22 cellular contexts compared by ENCODE assay signal in the genomic region with DNA sequence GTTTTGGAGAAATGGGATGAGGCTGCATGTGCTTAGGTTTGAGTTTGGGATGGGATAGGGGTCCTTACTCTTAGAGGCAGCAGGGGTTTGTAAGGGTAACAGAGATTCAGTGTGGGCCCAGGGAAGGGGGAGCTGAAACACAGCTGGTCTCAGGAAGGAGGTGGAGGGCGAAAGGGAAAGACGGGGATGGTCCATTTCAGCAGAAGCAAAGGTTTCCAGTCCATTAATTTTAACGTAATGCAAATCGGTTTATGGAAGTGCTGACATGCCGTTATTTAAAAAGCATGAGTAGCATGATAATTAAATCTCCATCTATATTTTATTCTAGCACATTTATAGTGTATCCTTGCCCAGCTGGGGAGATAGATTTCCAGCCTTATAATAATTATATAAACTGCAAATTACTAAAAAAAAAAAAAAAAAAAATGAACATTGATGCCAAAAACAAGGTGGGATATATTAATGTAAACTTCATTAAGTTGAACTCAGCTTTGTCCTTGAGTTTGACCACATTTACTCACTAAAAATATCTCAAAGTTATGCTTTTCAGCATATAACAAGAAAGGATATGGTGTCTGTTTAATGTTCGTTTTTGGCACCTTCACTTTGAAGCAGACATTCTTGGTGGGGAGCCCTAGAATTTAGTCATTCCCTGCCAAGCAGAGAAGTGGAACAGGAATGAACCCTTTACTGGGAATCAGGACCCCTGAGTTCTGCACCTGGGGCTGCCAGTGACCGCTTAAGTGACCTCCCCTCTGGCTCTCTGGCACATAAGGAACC.
DNase-seq lines count a peak whose midpoint lies in the region; ATAC-seq and TF ChIP-seq lines count a peak whose summit lies in the region.
"Had no signal": no experiment of that assay in that cellular context is flagged by ENCODE, and none has a peak within 500 bp of the region (broad histone marks: within the 10 kb centered on the region; RNA-seq: fewer than 3 reads in every experiment).

No MANE protein-coding gene starts in this region.

- intact Hi-C loops in IMR-90 (cut with micrococcal nuclease) (no loop called here), left lung (cut with DNase I) (no loop called here)

- H3K4me1 ChIP-seq in GM23338 (ENCODE audit: insufficient read depth) (peaks cover 6% of the 10 kb centered on the region; the same call in 1 of the 2 replicates), IMR-90 (ENCODE audit: control insufficient read depth, insufficient read depth, low read length) (peaks cover 6% of the 10 kb centered on the region; the same call in 1 of the 2 replicates), left lung (no peaks in the 10 kb centered on the region)
- H3K4me1 ChIP-seq: BLaER1 treated with 17β-estradiol and CSF1 and Interleukin-3, amounts not matched to agents 10 nM and 100 nM; SJCRH30 had no signal

- WGBS in IMR-90 (ENCODE audit: extremely low coverage in 2 of 2, insufficient read length in 1 of 2), 2 experiments = 100% methylated on average over 2 of the region's 7 CpGs; no CpG with 5 or more reads in 1 of the 2 experiments

- H3K4me3 ChIP-seq in GM23338 = no peak overlapping the region
- H3K4me3 ChIP-seq in IMR-90 (ENCODE audit: insufficient read depth, low read depth, low read length) = no peak overlapping the region
- H3K4me3 ChIP-seq in brain microvascular endothelial cell (ENCODE audit: low read depth, low read length) = no peak overlapping the region
- H3K4me3 ChIP-seq in left lung = no peak overlapping the region
- H3K4me3 ChIP-seq: BLaER1 treated with 17β-estradiol and CSF1 and Interleukin-3, amounts not matched to agents 10 nM and 100 nM; GM12878; SJCRH30 had no signal

- H2AFZ ChIP-seq in GM23338 (no peak overlapping the region), IMR-90 (replicated peaks; ENCODE audit: low read length, poor library complexity) (no peak overlapping the region)

- dilution Hi-C loops in IMR-90 (cut with HindIII; ENCODE audit: low sequenced_read_pairs, unreplicated experiment) = no loop called here

- no peak overlapping the region for H2AK9ac ChIP-seq in IMR-90 (replicated peaks; ENCODE audit: low read depth, low read length, poor library complexity)

- H4K8ac ChIP-seq in IMR-90 (ENCODE audit: low read depth in 2 of 2, low read length in 2 of 2) = no peak overlapping the region

- peak overlapping the region; percentile 31; the same call in 1 of the 2 replicates for H3K4me2 ChIP-seq in GM23338
- H3K4me2 ChIP-seq in IMR-90 (ENCODE audit: low read depth, low read length) = no peak overlapping the region
- H3K4me2 ChIP-seq: BLaER1 treated with 17β-estradiol and CSF1 and Interleukin-3, amounts not matched to agents 10 nM and 100 nM had no signal

- H3K4ac ChIP-seq in IMR-90 (ENCODE audit: low read depth, low read length) = no peak overlapping the region; the same call in 1 of the 2 replicates

- peaks cover 3% of the 10 kb centered on the region for H3K27me3 Mint-ChIP-seq in GM23338 (ENCODE audit: insufficient read depth, low read depth, poor library complexity)
- H3K27me3 Mint-ChIP-seq in WTC11 (ENCODE audit: low read depth) = no peaks in the 10 kb centered on the region
- H3K27me3 Mint-ChIP-seq in nephron progenitor cell (ENCODE audit: low read depth, poor library complexity) = peaks cover 9% of the 10 kb centered on the region

- no peak for DNase-seq in GM23338 (ENCODE audit: low spot score)
- no peak for DNase-seq in IMR-90
- DNase-seq in WTC11 (ENCODE audit: low spot score) = no peak
- DNase-seq in nephron progenitor cell = no peak
- no peak for DNase-seq in brain microvascular endothelial cell
- DNase-seq in left lung = no peak
- no peak for DNase-seq in islet precursor cell
- DNase-seq: ACHN; CD8-positive, alpha-beta T cell; DND-41; Kasumi-1; NCI-H1436; NCI-H187 treated with DMSO at 0.1 percent for 48 hours; NCI-H2227 treated with DMSO at 0.1 percent for 48 hours; NCI-H510A; NCI-H82; OCI-M1; SJCRH30; T-cell had no signal

- no peak overlapping the region for H3K9ac ChIP-seq in IMR-90 (ENCODE audit: low read depth, low read length)
- H3K9ac ChIP-seq: BLaER1 treated with 17β-estradiol and CSF1 and Interleukin-3, amounts not matched to agents 10 nM and 100 nM had no signal

- H2BK120ac ChIP-seq in IMR-90 (ENCODE audit: low read depth, low read length) = no peak overlapping the region

- peaks cover 9% of the 10 kb centered on the region; the same call in 1 of the 2 replicates for H3K9me1 ChIP-seq in IMR-90 (ENCODE audit: insufficient read depth, low read length)

- no peaks in the 10 kb centered on the region for H3F3A ChIP-seq in GM23338 (replicated peaks; ENCODE audit: low read depth)

- H2BK20ac ChIP-seq in IMR-90 (ENCODE audit: low read depth, low read length) = no peak overlapping the region

- in situ Hi-C loops in IMR-90 (cut with MboI; ENCODE audit: low sequenced_read_pairs) = no loop called here
- in situ Hi-C loops in brain microvascular endothelial cell (cut with HindIII; ENCODE audit: low pct_ligation_motif_present, low sequenced_read_pairs) = no loop called here

- no peaks in the 10 kb centered on the region for H3K36me3 ChIP-seq in GM23338 (ENCODE audit: insufficient read depth)
- H3K36me3 ChIP-seq in IMR-90 (ENCODE audit: control insufficient read depth, insufficient read depth, low read length) = peaks cover 20% of the 10 kb centered on the region
- H3K36me3 ChIP-seq in brain microvascular endothelial cell (replicated peaks) = peaks cover 5% of the 10 kb centered on the region
- no peaks in the 10 kb centered on the region for H3K36me3 ChIP-seq in left lung
- H3K36me3 ChIP-seq: BLaER1 treated with 17β-estradiol and CSF1 and Interleukin-3, amounts not matched to agents 10 nM and 100 nM; SJCRH30 had no signal

- H3K4me3 Mint-ChIP-seq in GM23338 = no peak overlapping the region
- H3K4me3 Mint-ChIP-seq in WTC11 = no peak overlapping the region
- H3K4me3 Mint-ChIP-seq in nephron progenitor cell = no peak overlapping the region
- H3K4me3 Mint-ChIP-seq: CD8-positive, alpha-beta T cell; T-cell had no signal

- no peaks in the 10 kb centered on the region for H3K79me2 ChIP-seq in GM23338 (replicated peaks; ENCODE audit: insufficient read depth)

- H3K4me1 Mint-ChIP-seq in GM23338 = peaks cover 22% of the 10 kb centered on the region
- peaks cover 22% of the 10 kb centered on the region for H3K4me1 Mint-ChIP-seq in WTC11
- peaks cover 27% of the 10 kb centered on the region for H3K4me1 Mint-ChIP-seq in nephron progenitor cell

- no peak; the same call in 2 of the 3 replicates for ATAC-seq in GM23338
- ATAC-seq in IMR-90 (ENCODE audit: low read depth) = no peak
- ATAC-seq in WTC11 = peak; percentile 18
- no peak for ATAC-seq in left lung
- ATAC-seq: CD8-positive, alpha-beta T cell; GM12878; HCT116; T-cell had no signal

- no peaks in the 10 kb centered on the region for H3K9me3 ChIP-seq in IMR-90 (ENCODE audit: control insufficient read depth, insufficient read depth, low read length)
- no peaks in the 10 kb centered on the region for H3K9me3 ChIP-seq in left lung
- H3K9me3 ChIP-seq: BLaER1 treated with 17β-estradiol and CSF1 and Interleukin-3, amounts not matched to agents 10 nM and 100 nM; SJCRH30 had no signal

- H3K27ac ChIP-seq in GM23338 (ENCODE audit: low read depth) (no peak overlapping the region), IMR-90 (ENCODE audit: insufficient read depth, low read length) (no peak overlapping the region), brain microvascular endothelial cell (no peak overlapping the region), left lung (no peak overlapping the region)
- H3K27ac ChIP-seq: BLaER1 treated with 17β-estradiol and CSF1 and Interleukin-3, amounts not matched to agents 10 nM and 100 nM; SJCRH30 had no signal

- no peak overlapping the region for H4K5ac ChIP-seq in IMR-90 (ENCODE audit: low read depth, low read length)

- peaks cover 10% of the 10 kb centered on the region; the same call in 1 of the 2 replicates for H3K9me2 ChIP-seq in GM23338 (ENCODE audit: insufficient read depth)

- no peak overlapping the region for H3K18ac ChIP-seq in IMR-90 (ENCODE audit: low read depth, low read length)

- no peak overlapping the region for H3K56ac ChIP-seq in IMR-90 (ENCODE audit: extremely low read depth, insufficient read depth, low read length)

- H3K14ac ChIP-seq in IMR-90 (replicated peaks; ENCODE audit: low read depth, low read length) = no peak overlapping the region

- H3K36me3 Mint-ChIP-seq in GM23338 (ENCODE audit: low read depth) (no peaks in the 10 kb centered on the region), WTC11 (no peaks in the 10 kb centered on the region), nephron progenitor cell (ENCODE audit: low read depth) (no peaks in the 10 kb centered on the region)
- H3K36me3 Mint-ChIP-seq: CD8-positive, alpha-beta T cell; T-cell had no signal

- H4K20me1 ChIP-seq in GM23338 (replicated peaks; ENCODE audit: insufficient read depth) (no peaks in the 10 kb centered on the region), IMR-90 (ENCODE audit: insufficient read depth, low read length) (no peaks in the 10 kb centered on the region)
- H4K20me1 ChIP-seq: BLaER1 treated with 17β-estradiol and CSF1 and Interleukin-3, amounts not matched to agents 10 nM and 100 nM had no signal

- POLR2A ChIA-PET in IMR-90 (lab: Charles Lee; ENCODE audit: unreplicated experiment) (no interaction called here), WTC11 (lab: Charles Lee) (no interaction called here)

- H3K9me3 Mint-ChIP-seq in GM23338 = no peaks in the 10 kb centered on the region; the same call in 2 of the 3 replicates
- no peaks in the 10 kb centered on the region for H3K9me3 Mint-ChIP-seq in WTC11
- H3K9me3 Mint-ChIP-seq in nephron progenitor cell = no peaks in the 10 kb centered on the region
- H3K9me3 Mint-ChIP-seq: CD8-positive, alpha-beta T cell; T-cell had no signal

- no peak overlapping the region for H3K23ac ChIP-seq in IMR-90 (ENCODE audit: low read depth, low read length)

- H3K27me3 ChIP-seq in GM23338 (ENCODE audit: insufficient read depth) (no peaks in the 10 kb centered on the region), IMR-90 (ENCODE audit: control insufficient read depth, insufficient read depth, low read length) (no peaks in the 10 kb centered on the region), brain microvascular endothelial cell (replicated peaks) (no peaks in the 10 kb centered on the region), left lung (no peaks in the 10 kb centered on the region)
- H3K27me3 ChIP-seq: BLaER1 treated with 17β-estradiol and CSF1 and Interleukin-3, amounts not matched to agents 10 nM and 100 nM; SJCRH30 had no signal

- TF ChIP-seq CTCF in GM23338 (conservative IDR thresholded peaks at IDR 0.05; ENCODE audit: low read depth in 2 of 2) (no peak), IMR-90 (conservative IDR thresholded peaks at IDR 0.05; ENCODE audit: low read depth, low read length) (no peak), WTC11 (IDR thresholded peaks at IDR 0.05) (no peak), nephron progenitor cell (IDR thresholded peaks at IDR 0.05) (no peak), brain microvascular endothelial cell (IDR thresholded peaks at IDR 0.05; ENCODE audit: low read depth, low read length, missing control alignments) (no peak), left lung (IDR thresholded peaks at IDR 0.05) (no peak)

- CTCF ChIA-PET in IMR-90 (lab: Yijun Ruan, JAX) = interaction anchor here (0.6 to 1.0 kb wide), 2 partner anchors 11 to 15 kb away, joined by 3 read pairs; no protein-coding TSS in a partner anchor
- CTCF ChIA-PET in WTC11 (lab: Charles Lee) = no interaction called here

- H2BK15ac ChIP-seq in IMR-90 (ENCODE audit: low read depth, low read length) = no peak overlapping the region

- TF ChIP-seq RAD21 in IMR-90 (IDR thresholded peaks at IDR 0.05; ENCODE audit: low read length) = no peak

- H2AK5ac ChIP-seq in IMR-90 (ENCODE audit: low read depth, low read length) = no peak overlapping the region

- TF ChIP-seq POLR2A in IMR-90 (IDR thresholded peaks at IDR 0.05; ENCODE audit: low read depth, low read length) = no peak

- H3K79me1 ChIP-seq in IMR-90 (ENCODE audit: low read depth in 1 of 2, low read length in 2 of 2) = peaks cover 0 to under 1% of the 10 kb centered on the region in 2 experiments; a peak in 1 of 4 replicates

- BruUV-seq in IMR-90 (replicated peaks; lab: Mats Ljungman, UMichigan) = no TSS peak

- no peak overlapping the region for H2BK5ac ChIP-seq in IMR-90 (ENCODE audit: low read depth, low read length, poor library complexity, severe bottlenecking)

- no peak overlapping the region; the same call in 1 of the 2 replicates for H4K91ac ChIP-seq in IMR-90 (ENCODE audit: insufficient read depth, low read depth, low read length)

- H3K27ac Mint-ChIP-seq in GM23338 (no peak overlapping the region), WTC11 (no peak overlapping the region), nephron progenitor cell (peak overlapping the region; percentile 71)
- H3K27ac Mint-ChIP-seq: CD8-positive, alpha-beta T cell; T-cell had no signal
